In the genomic region with DNA sequence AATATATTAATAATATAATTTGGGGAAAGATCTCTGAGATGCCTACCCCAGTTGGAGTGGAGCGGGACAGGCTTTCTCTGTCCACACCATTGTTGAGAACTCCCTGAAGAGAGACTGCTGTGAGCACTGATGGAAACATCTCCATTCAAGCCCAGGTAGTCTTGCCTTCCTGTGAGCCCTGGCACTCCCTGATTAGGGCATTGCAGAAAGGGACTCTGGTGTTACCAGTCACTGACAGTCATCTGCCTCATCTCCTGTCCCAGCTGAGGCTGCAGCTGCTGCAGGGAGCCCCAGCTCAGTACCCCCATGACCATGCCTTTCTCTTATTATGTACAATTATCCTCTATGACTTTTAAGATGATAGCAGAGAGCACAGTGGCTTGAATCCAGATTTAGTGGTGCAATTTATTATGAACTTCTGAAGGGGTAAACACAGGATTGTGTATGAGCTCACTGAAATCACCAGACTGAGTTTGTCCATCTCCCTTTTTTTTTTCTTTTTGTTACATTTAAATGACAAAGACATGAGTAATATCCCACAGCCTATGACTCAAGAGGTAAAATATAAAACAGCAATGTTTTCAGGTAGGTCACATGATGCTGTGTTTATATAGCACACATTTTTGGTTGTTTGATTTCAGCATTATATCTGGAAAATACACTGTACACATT, we compare ENCODE assay signal across 12 cellular contexts.
DNase-seq lines count a peak whose midpoint lies in the region; ATAC-seq and TF ChIP-seq lines count a peak whose summit lies in the region.
"Had no signal": no experiment of that assay in that cellular context is flagged by ENCODE, and none has a peak within 500 bp of the region (broad histone marks: within the 10 kb centered on the region; RNA-seq: fewer than 3 reads in every experiment).

No MANE protein-coding gene starts in this region.

- H3K27me3 ChIP-seq in gastrocnemius medialis: no peaks in the 10 kb centered on the region

- intact Hi-C loops in gastrocnemius medialis (cut with DNase I; ENCODE audit: low total_unique reads): no loop called here

- no peak overlapping the region for H3K27ac ChIP-seq in gastrocnemius medialis
- H3K27ac ChIP-seq: coronary artery had no signal

- ATAC-seq in gastrocnemius medialis: no peak

- no peaks in the 10 kb centered on the region for H3K4me1 ChIP-seq in gastrocnemius medialis

- H3K9me3 ChIP-seq in gastrocnemius medialis: no peaks in the 10 kb centered on the region

- in situ Hi-C loops in gastrocnemius medialis (cut with MboI; ENCODE audit: low sequenced_read_pairs in 4 of 4): no loop called here

- TF ChIP-seq CTCF in fibroblast of the aortic adventitia (IDR thresholded peaks at IDR 0.05; ENCODE audit: insufficient read depth, low read length) (no peak), gastrocnemius medialis (IDR thresholded peaks at IDR 0.05 in 4 of 5, conservative IDR thresholded peaks at IDR 0.05 in 1 of 5) (no peak)

- no peaks in the 10 kb centered on the region for H3K36me3 ChIP-seq in gastrocnemius medialis

- TF ChIP-seq POLR2A in gastrocnemius medialis (IDR thresholded peaks at IDR 0.05): no peak

- DNase-seq in AG08396 (ENCODE audit: low spot score) (peak; percentile 55), HT-29 (ENCODE audit: low spot score) (peak; percentile 36), RKO (ENCODE audit: low spot score) (peak; percentile 78), fibroblast of the aortic adventitia (ENCODE audit: low read depth) (peak; percentile 66), T-helper 2 cell (no peak), mucosa of gallbladder (ENCODE audit: low spot score) (no peak), gastrocnemius medialis (no peak), SK-N-DZ (ENCODE audit: low spot score) (no peak)
- DNase-seq: CD8-positive, alpha-beta memory T cell; NCI-H2171; stimulated activated CD4-positive, alpha-beta T cell treated with anti-CD3 and anti-CD28 coated beads, Interleukin-1b, Interleukin-23, amount 100 ng/mL, for 48 hours had no signal

- no peak overlapping the region for H3K4me3 ChIP-seq in fibroblast of the aortic adventitia (ENCODE audit: low read depth, low read length)
- no peak overlapping the region for H3K4me3 ChIP-seq in gastrocnemius medialis
- H3K4me3 ChIP-seq: coronary artery had no signal

Comparison
In these comparisons a context has a peak if more than half of its experiments do, and no peak if none do; other contexts are left out.
1. DNase-seq: peak in AG08396 (single experiment), HT-29 (single experiment), RKO (single experiment) and fibroblast of the aortic adventitia (single experiment); none in T-helper 2 cell (0 of 5), mucosa of gallbladder (single experiment), gastrocnemius medialis (0 of 2) and SK-N-DZ (single experiment).